8 cellular contexts compared by ENCODE assay signal in the genomic region with DNA sequence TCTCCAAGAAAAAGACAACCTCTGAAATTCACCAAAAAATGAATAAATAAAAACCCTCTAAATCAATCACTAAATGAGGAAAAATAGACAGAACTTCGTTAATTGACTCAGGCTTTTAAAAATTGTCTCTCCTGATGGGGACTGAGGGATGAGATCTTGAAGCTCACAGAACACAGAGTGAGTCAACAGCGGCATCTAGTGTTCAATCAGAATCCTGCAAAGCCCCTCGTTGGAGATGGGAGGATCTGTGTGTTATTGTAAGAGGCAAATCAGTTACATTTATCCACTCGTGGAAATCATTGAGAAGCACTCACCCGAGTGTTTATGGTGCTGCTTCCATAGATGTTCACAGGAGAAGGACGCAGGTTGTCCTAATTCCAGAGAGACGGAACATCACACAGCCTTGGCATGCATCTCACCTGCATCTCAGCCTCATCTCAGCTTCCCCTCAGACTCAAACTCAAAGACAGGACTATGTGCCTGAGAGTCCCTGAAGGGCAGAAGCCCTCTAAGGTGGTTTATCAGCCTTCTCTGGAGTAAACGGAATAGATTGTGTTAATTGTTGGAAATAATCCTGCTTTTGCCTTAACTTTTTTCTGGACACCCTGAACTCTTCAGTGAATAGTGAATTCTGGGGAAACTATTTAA.
A peak's percentile ranks its signal among the peaks of the same experiment; 100 is the strongest.
DNase-seq lines count a peak whose midpoint lies in the region; ATAC-seq lines count a peak whose summit lies in the region.

No MANE protein-coding gene starts in this region.

- POLR2A ChIA-PET in activated CD4-positive, alpha-beta T cell treated with anti-CD3 and anti-CD28 coated beads, Interleukin-2, amount 10 ng/mL, durations not matched to agents 7 days and 5 days (lab: Charles Lee): no interaction called here

- no peak overlapping the region for H3K4ac ChIP-seq in mesendoderm (ENCODE audit: low read depth, low read length)

- no peak overlapping the region for H2BK120ac ChIP-seq in mesendoderm (ENCODE audit: low read depth, low read length)

- no peak overlapping the region for H3K4me3 Mint-ChIP-seq in CD4-positive, CD25-positive, alpha-beta regulatory T cell
- no peak overlapping the region for H3K4me3 Mint-ChIP-seq in activated CD4-positive, alpha-beta T cell treated with anti-CD3 and anti-CD28 coated beads, Interleukin-2, amount 10 ng/mL, durations not matched to agents 7 days and 5 days
- no peak overlapping the region for H3K4me3 Mint-ChIP-seq in effector memory CD8-positive, alpha-beta T cell
- H3K4me3 Mint-ChIP-seq in stimulated activated memory B cell treated with anti-CD40 and anti-IgM and Interleukin-4, amounts not matched to agents 10 μg/mL and 1 μg/mL and 100 μg/mL, for 72 hours: no peak overlapping the region

- H3K36me3 ChIP-seq in CD4-positive, CD25-positive, alpha-beta regulatory T cell (ENCODE audit: control insufficient read depth, insufficient read depth, low read length): no peaks in the 10 kb centered on the region
- no peaks in the 10 kb centered on the region for H3K36me3 ChIP-seq in mesendoderm (ENCODE audit: control insufficient read depth, insufficient read depth, low read length)

- no peak overlapping the region for H2AK5ac ChIP-seq in mesendoderm (ENCODE audit: low read length)

- H3K9ac ChIP-seq in mesendoderm (ENCODE audit: low read length): no peak overlapping the region

- H3K4me3 ChIP-seq in CD4-positive, CD25-positive, alpha-beta regulatory T cell (ENCODE audit: low read depth, low read length): no peak overlapping the region
- no peak overlapping the region for H3K4me3 ChIP-seq in mesendoderm (ENCODE audit: low read length)

- no peaks in the 10 kb centered on the region for H3K4me1 ChIP-seq in CD4-positive, CD25-positive, alpha-beta regulatory T cell (ENCODE audit: control insufficient read depth, insufficient read depth, low read length, poor library complexity, severe bottlenecking)
- H3K4me1 ChIP-seq in mesendoderm (ENCODE audit: control insufficient read depth, low read depth, low read length): peaks cover 4% of the 10 kb centered on the region

- H2BK5ac ChIP-seq in mesendoderm (ENCODE audit: low read length): no peak overlapping the region

- H3K9me3 ChIP-seq in CD4-positive, CD25-positive, alpha-beta regulatory T cell (ENCODE audit: control insufficient read depth in 2 of 2, low read length in 2 of 2): no peaks in the 10 kb centered on the region

- H3K23ac ChIP-seq in mesendoderm (ENCODE audit: low read length): no peak overlapping the region

- CTCF ChIA-PET in activated CD4-positive, alpha-beta T cell treated with anti-CD3 and anti-CD28 coated beads, Interleukin-2, amount 10 ng/mL, durations not matched to agents 7 days and 5 days (lab: Charles Lee): interaction anchor here (0.6 to 1.0 kb wide), 6 partner anchors 11 to 619 kb away, joined by 3 to 4 read pairs (median 4); a partner anchor contains a TSS

- no peaks in the 10 kb centered on the region for H3K79me2 ChIP-seq in mesendoderm (ENCODE audit: control insufficient read depth, insufficient read depth, low read length)

- H3K56ac ChIP-seq in mesendoderm (ENCODE audit: low read length): no peak overlapping the region

- no peaks in the 10 kb centered on the region for H3K27me3 ChIP-seq in CD4-positive, CD25-positive, alpha-beta regulatory T cell (ENCODE audit: control insufficient read depth, insufficient read depth, low read length)
- H3K27me3 ChIP-seq in mesendoderm (ENCODE audit: insufficient read depth, low read length, poor library complexity): no peaks in the 10 kb centered on the region

- no peaks in the 10 kb centered on the region for H3K27me3 Mint-ChIP-seq in CD4-positive, CD25-positive, alpha-beta regulatory T cell
- H3K27me3 Mint-ChIP-seq in activated CD4-positive, alpha-beta T cell treated with anti-CD3 and anti-CD28 coated beads, Interleukin-2, amount 10 ng/mL, durations not matched to agents 7 days and 5 days: peaks cover 3% of the 10 kb centered on the region
- H3K27me3 Mint-ChIP-seq in effector memory CD8-positive, alpha-beta T cell: peaks cover 8 to 15% of the 10 kb centered on the region in 2 donors
- no peaks in the 10 kb centered on the region for H3K27me3 Mint-ChIP-seq in stimulated activated memory B cell treated with anti-CD40 and anti-IgM and Interleukin-4, amounts not matched to agents 10 μg/mL and 1 μg/mL and 100 μg/mL, for 72 hours

- peaks cover 0 to 4% (median 0%) of the 10 kb centered on the region in 4 donors for H3K4me1 Mint-ChIP-seq in CD4-positive, CD25-positive, alpha-beta regulatory T cell
- peaks cover 9% of the 10 kb centered on the region for H3K4me1 Mint-ChIP-seq in activated CD4-positive, alpha-beta T cell treated with anti-CD3 and anti-CD28 coated beads, Interleukin-2, amount 10 ng/mL, durations not matched to agents 7 days and 5 days
- no peaks in the 10 kb centered on the region for H3K4me1 Mint-ChIP-seq in effector memory CD8-positive, alpha-beta T cell (ENCODE audit: low read depth in 2 of 2)
- no peaks in the 10 kb centered on the region for H3K4me1 Mint-ChIP-seq in stimulated activated memory B cell treated with anti-CD40 and anti-IgM and Interleukin-4, amounts not matched to agents 10 μg/mL and 1 μg/mL and 100 μg/mL, for 72 hours

- no peak overlapping the region for H3K4me2 ChIP-seq in mesendoderm (ENCODE audit: low read length)

- no peak overlapping the region for H3K27ac Mint-ChIP-seq in CD4-positive, CD25-positive, alpha-beta regulatory T cell
- no peak overlapping the region for H3K27ac Mint-ChIP-seq in activated CD4-positive, alpha-beta T cell treated with anti-CD3 and anti-CD28 coated beads, Interleukin-2, amount 10 ng/mL, durations not matched to agents 7 days and 5 days
- H3K27ac Mint-ChIP-seq in effector memory CD8-positive, alpha-beta T cell: no peak overlapping the region
- H3K27ac Mint-ChIP-seq in stimulated activated memory B cell treated with anti-CD40 and anti-IgM and Interleukin-4, amounts not matched to agents 10 μg/mL and 1 μg/mL and 100 μg/mL, for 72 hours: no peak overlapping the region

- no peaks in the 10 kb centered on the region for H3K79me1 ChIP-seq in mesendoderm (ENCODE audit: low read length)

- no peak overlapping the region for H3K27ac ChIP-seq in CD4-positive, CD25-positive, alpha-beta regulatory T cell (ENCODE audit: insufficient read depth, low read length, poor library complexity, severe bottlenecking)
- no peak overlapping the region for H3K27ac ChIP-seq in mesendoderm (ENCODE audit: low read depth, low read length)

- no peak overlapping the region for H2BK15ac ChIP-seq in mesendoderm (replicated peaks; ENCODE audit: low read depth)

- H4K5ac ChIP-seq in mesendoderm (ENCODE audit: low read length): no peak overlapping the region

- H4K8ac ChIP-seq in mesendoderm (ENCODE audit: low read depth, low read length): no peak overlapping the region

- WGBS in mesendoderm (ENCODE audit: extremely low coverage, insufficient coverage, low lambda C conversion rate): no CpG with 5 or more reads among the region's 8 CpGs

- ATAC-seq in CD4-positive, CD25-positive, alpha-beta regulatory T cell (ENCODE audit: low read depth in 2 of 2): peak; percentile 52 to 61
- peak; percentile 88 for ATAC-seq in GM19043 (IDR thresholded peaks at IDR 0.05; ENCODE audit: low read depth, unreplicated experiment)
- peak; percentile 86 for ATAC-seq in HG03342 (IDR thresholded peaks at IDR 0.05; ENCODE audit: unreplicated experiment)
- peak; percentile 58 for ATAC-seq in effector memory CD8-positive, alpha-beta T cell (replicated peaks)
- ATAC-seq in stimulated activated memory B cell treated with anti-CD40 and anti-IgM and Interleukin-4, amounts not matched to agents 10 μg/mL and 1 μg/mL and 100 μg/mL, for 72 hours: peak; percentile 74

- H3K36me3 Mint-ChIP-seq in CD4-positive, CD25-positive, alpha-beta regulatory T cell: no peaks in the 10 kb centered on the region
- no peaks in the 10 kb centered on the region for H3K36me3 Mint-ChIP-seq in activated CD4-positive, alpha-beta T cell treated with anti-CD3 and anti-CD28 coated beads, Interleukin-2, amount 10 ng/mL, durations not matched to agents 7 days and 5 days (ENCODE audit: low read depth)
- H3K36me3 Mint-ChIP-seq in effector memory CD8-positive, alpha-beta T cell (ENCODE audit: insufficient read depth): peaks cover 2% of the 10 kb centered on the region
- H3K36me3 Mint-ChIP-seq in stimulated activated memory B cell treated with anti-CD40 and anti-IgM and Interleukin-4, amounts not matched to agents 10 μg/mL and 1 μg/mL and 100 μg/mL, for 72 hours: peaks cover 4% of the 10 kb centered on the region

- peak; percentile 11 to 74 (median 40) for DNase-seq in CD4-positive, CD25-positive, alpha-beta regulatory T cell
- DNase-seq in NCI-H526 (lab: John Stamatoyannopoulos, UW) (peak; percentile 58 to 75), mesendoderm (peak; percentile 85)
- DNase-seq in activated CD4-positive, alpha-beta T cell treated with anti-CD3 and anti-CD28 coated beads, Interleukin-2, amount 10 ng/mL, durations not matched to agents 7 days and 5 days: peak; percentile 68
- peak; percentile 40 to 51 (median 45) for DNase-seq in effector memory CD8-positive, alpha-beta T cell

- no peaks in the 10 kb centered on the region for H3K9me3 Mint-ChIP-seq in CD4-positive, CD25-positive, alpha-beta regulatory T cell
- no peaks in the 10 kb centered on the region for H3K9me3 Mint-ChIP-seq in activated CD4-positive, alpha-beta T cell treated with anti-CD3 and anti-CD28 coated beads, Interleukin-2, amount 10 ng/mL, durations not matched to agents 7 days and 5 days
- no peaks in the 10 kb centered on the region for H3K9me3 Mint-ChIP-seq in effector memory CD8-positive, alpha-beta T cell
- H3K9me3 Mint-ChIP-seq in stimulated activated memory B cell treated with anti-CD40 and anti-IgM and Interleukin-4, amounts not matched to agents 10 μg/mL and 1 μg/mL and 100 μg/mL, for 72 hours: no peaks in the 10 kb centered on the region

- H3K18ac ChIP-seq in mesendoderm (ENCODE audit: low read length): no peak overlapping the region
